8 cellular contexts compared by ENCODE assay signal in genomic region chr3:57007513-57008415, GRCh38. TPM values are rescaled to one million over a fixed set of nuclear protein-coding genes. Genes with fewer than 3 reads are reported as not detected.
DNase-seq lines count a peak whose midpoint lies in the region; ATAC-seq, FAIRE-seq and TF ChIP-seq lines count a peak whose summit lies in the region.

No MANE protein-coding gene starts in this region.

- H3K36me3 ChIP-seq in right atrium auricular region = no peaks in the 10 kb centered on the region
- H3K36me3 ChIP-seq in effector memory CD4-positive, alpha-beta T cell (ENCODE audit: control insufficient read depth, insufficient read depth, low read length) = no peaks in the 10 kb centered on the region

- TF ChIP-seq CTCF in right atrium auricular region (IDR thresholded peaks at IDR 0.05) = no peak

- DNase-seq in HS-27A (ENCODE audit: low read depth) (peak; percentile 47), right atrium auricular region (ENCODE audit: low spot score) (peak; percentile 84), skeletal muscle cell (ENCODE audit: low read depth) (peak; percentile 86), GM12891 (ENCODE audit: insufficient read length, low spot score) (no peak)
- peak; percentile 27 for DNase-seq in activated CD8-positive, alpha-beta memory T cell treated with anti-CD3 and anti-CD28 coated beads, Interleukin-2, amount 50 U/mL, for 4 hours
- DNase-seq in effector memory CD4-positive, alpha-beta T cell = no peak
- DNase-seq in activated CD4-positive, CD25-positive, alpha-beta regulatory T cell (lab: John Stamatoyannopoulos, UW) = no peak

- no peak for ATAC-seq in HG02642 (IDR thresholded peaks at IDR 0.05; ENCODE audit: poor library complexity, unreplicated experiment)

- peaks cover 0 to 38% of the 10 kb centered on the region in 2 donors for H3K4me1 ChIP-seq in right atrium auricular region
- H3K4me1 ChIP-seq in effector memory CD4-positive, alpha-beta T cell (ENCODE audit: control insufficient read depth, insufficient read depth, low read length, poor library complexity, severe bottlenecking) = no peaks in the 10 kb centered on the region

- no peaks in the 10 kb centered on the region for H3K9me3 ChIP-seq in right atrium auricular region
- no peaks in the 10 kb centered on the region for H3K9me3 ChIP-seq in effector memory CD4-positive, alpha-beta T cell (ENCODE audit: control insufficient read depth, low read length)

- peak overlapping the region; percentile 72 to 80 for H3K27ac ChIP-seq in right atrium auricular region
- no peak overlapping the region for H3K27ac ChIP-seq in effector memory CD4-positive, alpha-beta T cell (ENCODE audit: insufficient read depth, low read length, poor library complexity, severe bottlenecking)

- no peak for FAIRE-seq in GM12891 (lab: Jason Lieb, UNC)

- no peak for TF ChIP-seq POLR2A in GM12891 (IDR thresholded peaks at IDR 0.05; ENCODE audit: low read depth, low read length)

- H3K4me3 ChIP-seq in right atrium auricular region (no peak overlapping the region), skeletal muscle cell (ENCODE audit: low read depth, low read length) (no peak overlapping the region)
- no peak overlapping the region for H3K4me3 ChIP-seq in effector memory CD4-positive, alpha-beta T cell (ENCODE audit: insufficient read depth, low read depth, low read length, poor library complexity, severe bottlenecking)

- H3K27me3 ChIP-seq in right atrium auricular region = no peaks in the 10 kb centered on the region
- no peaks in the 10 kb centered on the region for H3K27me3 ChIP-seq in effector memory CD4-positive, alpha-beta T cell (replicated peaks; ENCODE audit: control insufficient read depth, insufficient read depth, low read length, poor library complexity, severe bottlenecking)

TF ChIP-seq in GM12891, 5 proteins besides CTCF, POLR2A, EP300 and RAD21:
- TF ChIP-seq POU2F2 (IDR thresholded peaks at IDR 0.05; ENCODE audit: low read depth, low read length) = no peak
- TF ChIP-seq PAX5 (IDR thresholded peaks at IDR 0.05; ENCODE audit: insufficient read depth, low read length, severe bottlenecking) = no peak
- no peak for TF ChIP-seq TAF1 (IDR thresholded peaks at IDR 0.05; ENCODE audit: low read depth, low read length)
- no peak for TF ChIP-seq POLR2AphosphoS5 (IDR thresholded peaks at IDR 0.05; ENCODE audit: low read depth, low read length)
- no peak for TF ChIP-seq SPI1 (IDR thresholded peaks at IDR 0.05; ENCODE audit: low read depth, low read length)

RNA-seq across cellular contexts. Expression of gene SPATA12, which starts 52.7 kb away (rescaled TPM):
- total RNA-seq in right atrium auricular region = not detected
- 0.04 TPM for polyA plus RNA-seq in GM12891 (2012; ENCODE audit: low read depth, missing spikeins)

Comparison
In these comparisons a context has a peak if more than half of its experiments do, and no peak if none do; other contexts are left out.
1. DNase-seq: peak in HS-27A (single experiment), activated CD8-positive, alpha-beta memory T cell treated with anti-CD3 and anti-CD28 coated beads, Interleukin-2, amount 50 U/mL, for 4 hours (single experiment), right atrium auricular region (single experiment) and skeletal muscle cell (single experiment); none in effector memory CD4-positive, alpha-beta T cell (0 of 3), activated CD4-positive, CD25-positive, alpha-beta regulatory T cell (0 of 4) and GM12891 (single experiment).